ENCODE assay signal across 28 cellular contexts in genomic region chr16:86923656-86924055, GRCh38.
"Had no signal": no experiment of that assay in that cellular context is flagged by ENCODE, and none has a peak within 500 bp of the region (broad histone marks: within the 10 kb centered on the region; RNA-seq: fewer than 3 reads in every experiment).

No MANE protein-coding gene starts in this region.

- DNase-seq: activated CD4-positive, alpha-beta memory T cell treated with anti-CD3 and anti-CD28 coated beads, Interleukin-2, amount 10 ng/mL, durations not matched to agents 7 days and 5 days; activated CD4-positive, alpha-beta T cell treated with anti-CD3 and anti-CD28 coated beads for 1 hour; activated CD4-positive, alpha-beta T cell treated with anti-CD3 and anti-CD28 coated beads, Interleukin-2, amount 10 ng/mL, durations not matched to agents 7 days and 5 days; activated CD8-positive, alpha-beta memory T cell treated with anti-CD3 and anti-CD28 coated beads, Interleukin-2, amount 50 U/mL, for 48 hours; activated T-cell treated with anti-CD3 and anti-CD28 coated beads, Interleukin-2, amount 50 U/mL, for 24 hours; anterior cingulate cortex; body of pancreas; cerebellar nuclear complex; colonic mucosa; effector memory CD8-positive, alpha-beta T cell; foreskin fibroblast; head of caudate nucleus; hippocampal formation; left cardiac atrium; pancreas; psoas muscle; spleen; stimulated activated naive CD4-positive, alpha-beta T cell; SW 1271; T-helper 17 cell had no signal

- H3K27ac ChIP-seq: body of pancreas, cardiac muscle cell, colonic mucosa, neutrophil, pancreas, psoas muscle, spleen, tibial nerve had no signal

- H3K27me3 ChIP-seq: body of pancreas, cardiac muscle cell, pancreas had no signal

- H3K4me3 ChIP-seq: body of pancreas, cardiac muscle cell, colonic mucosa, pancreas, psoas muscle, spleen, tibial nerve had no signal

- H3K9me3 Mint-ChIP-seq: activated CD4-positive, alpha-beta memory T cell treated with anti-CD3 and anti-CD28 coated beads, Interleukin-2, amount 10 ng/mL, durations not matched to agents 7 days and 5 days; activated CD4-positive, alpha-beta T cell treated with anti-CD3 and anti-CD28 coated beads, Interleukin-2, amount 10 ng/mL, durations not matched to agents 7 days and 5 days; activated naive CD4-positive, alpha-beta T cell treated with anti-CD3 and anti-CD28 coated beads, Interleukin-2, amount 50 U/mL, for 72 hours; activated T-cell treated with anti-CD3 and anti-CD28 coated beads, Interleukin-2, amount 50 U/mL, for 24 hours; memory B cell had no signal

- H3K9me3 ChIP-seq: colonic mucosa, neutrophil, pancreas had no signal

- H3K4me1 ChIP-seq: body of pancreas, colonic mucosa, pancreas, psoas muscle had no signal

- H3K36me3 Mint-ChIP-seq: activated naive CD4-positive, alpha-beta T cell treated with anti-CD3 and anti-CD28 coated beads, Interleukin-2, amount 50 U/mL, for 72 hours; memory B cell; naive thymus-derived CD8-positive, alpha-beta T cell had no signal

- H3K27ac Mint-ChIP-seq: activated CD4-positive, alpha-beta memory T cell treated with anti-CD3 and anti-CD28 coated beads, Interleukin-2, amount 10 ng/mL, durations not matched to agents 7 days and 5 days; activated CD4-positive, alpha-beta T cell treated with anti-CD3 and anti-CD28 coated beads, Interleukin-2, amount 10 ng/mL, durations not matched to agents 7 days and 5 days; activated naive CD4-positive, alpha-beta T cell treated with anti-CD3 and anti-CD28 coated beads, Interleukin-2, amount 50 U/mL, for 72 hours; activated T-cell treated with anti-CD3 and anti-CD28 coated beads, Interleukin-2, amount 50 U/mL, for 24 hours; effector memory CD8-positive, alpha-beta T cell; memory B cell; naive thymus-derived CD8-positive, alpha-beta T cell; T-helper 17 cell; WTC11 had no signal

- ATAC-seq: activated naive CD4-positive, alpha-beta T cell treated with anti-CD3 and anti-CD28 coated beads, Interleukin-2, amount 50 U/mL, for 72 hours; body of pancreas; effector memory CD8-positive, alpha-beta T cell; left cardiac atrium; naive thymus-derived CD8-positive, alpha-beta T cell; pancreas; psoas muscle; T-helper 17 cell; WTC11 had no signal

- H3K4me3 Mint-ChIP-seq: activated CD4-positive, alpha-beta memory T cell treated with anti-CD3 and anti-CD28 coated beads, Interleukin-2, amount 10 ng/mL, durations not matched to agents 7 days and 5 days; activated CD4-positive, alpha-beta T cell treated with anti-CD3 and anti-CD28 coated beads, Interleukin-2, amount 10 ng/mL, durations not matched to agents 7 days and 5 days; activated T-cell treated with anti-CD3 and anti-CD28 coated beads, Interleukin-2, amount 50 U/mL, for 24 hours; effector memory CD8-positive, alpha-beta T cell; memory B cell; naive thymus-derived CD8-positive, alpha-beta T cell; T-helper 17 cell; WTC11 had no signal

- H3K4me1 Mint-ChIP-seq: activated CD4-positive, alpha-beta memory T cell treated with anti-CD3 and anti-CD28 coated beads, Interleukin-2, amount 10 ng/mL, durations not matched to agents 7 days and 5 days; activated CD4-positive, alpha-beta T cell treated with anti-CD3 and anti-CD28 coated beads, Interleukin-2, amount 10 ng/mL, durations not matched to agents 7 days and 5 days; memory B cell; naive thymus-derived CD8-positive, alpha-beta T cell; T-helper 17 cell had no signal

- FAIRE-seq: keratinocyte, pancreas had no signal

- H3K36me3 ChIP-seq: cardiac muscle cell, colonic mucosa, neutrophil, pancreas, spleen, tibial nerve had no signal
